ENCODE assay signal across 11 cellular contexts in the genomic region with DNA sequence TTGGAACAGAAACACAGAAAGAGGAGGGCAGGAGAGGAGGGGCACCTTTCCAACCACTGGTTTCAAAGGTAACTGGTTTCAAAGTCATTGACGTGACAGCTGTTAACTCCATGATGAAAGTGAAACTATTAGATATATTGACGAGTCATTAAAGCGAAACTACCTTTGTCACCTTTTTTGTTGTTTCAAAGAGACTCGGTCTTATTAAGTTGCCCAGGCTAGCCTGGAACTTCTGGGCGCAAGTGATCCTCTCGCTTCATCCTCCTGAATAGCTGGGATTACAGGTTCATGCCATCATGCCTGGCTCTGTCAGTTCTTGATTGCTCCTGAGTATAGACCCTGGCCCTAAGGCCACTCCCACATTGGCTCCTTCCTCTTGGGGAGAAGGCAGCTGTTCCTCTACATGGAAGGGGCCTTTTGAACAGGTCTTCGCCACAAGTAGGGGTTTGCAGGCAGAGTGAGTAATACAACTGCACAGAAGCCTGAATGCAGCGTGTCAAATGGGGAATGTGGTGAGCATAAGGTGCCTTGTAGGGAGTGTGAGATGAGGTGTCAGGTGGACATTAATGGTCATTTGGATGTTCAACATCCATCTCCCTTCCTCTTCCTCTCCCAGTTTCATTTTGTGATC. TPM values are rescaled to one million over a fixed set of nuclear protein-coding genes. Genes with fewer than 3 reads are reported as not detected.
A peak's percentile ranks its signal among the peaks of the same experiment; 100 is the strongest.
DNase-seq lines count a peak whose midpoint lies in the region; ATAC-seq and TF ChIP-seq lines count a peak whose summit lies in the region.
"Had no signal": no experiment of that assay in that cellular context is flagged by ENCODE, and none has a peak within 500 bp of the region (broad histone marks: within the 10 kb centered on the region; RNA-seq: fewer than 3 reads in every experiment).

No MANE protein-coding gene starts in this region.

- peaks cover 43% of the 10 kb centered on the region for H3K4me1 Mint-ChIP-seq in stimulated activated naive CD8-positive, alpha-beta T cell treated with anti-CD3 and anti-CD28 coated beads, Interleukin-15, Interleukin-2, amounts not matched to agents 100 ng/mL and 50 ng/mL, for 24 hours (ENCODE audit: low read depth)
- H3K4me1 Mint-ChIP-seq: nephron had no signal

- TF ChIP-seq CTCF in Peyer's patch (IDR thresholded peaks at IDR 0.05) (no peak), left lung (IDR thresholded peaks at IDR 0.05) (no peak)

- H3K9me3 ChIP-seq in Peyer's patch: no peaks in the 10 kb centered on the region
- H3K9me3 ChIP-seq in left lung: no peaks in the 10 kb centered on the region

- H3K4me3 ChIP-seq in Peyer's patch: peak overlapping the region in 3 of 4 donors; percentile 4 to 42 (median 38)
- H3K4me3 ChIP-seq in left lung: no peak overlapping the region

- peak overlapping the region in 1 of 2 donors; percentile 65 for H3K27ac Mint-ChIP-seq in activated naive CD4-positive, alpha-beta T cell treated with anti-CD3 and anti-CD28 coated beads, Interleukin-2, amount 50 U/mL, for 72 hours
- H3K27ac Mint-ChIP-seq in stimulated activated naive CD8-positive, alpha-beta T cell treated with anti-CD3 and anti-CD28 coated beads, Interleukin-15, Interleukin-2, amounts not matched to agents 100 ng/mL and 50 ng/mL, for 24 hours: peak overlapping the region; percentile 49
- H3K27ac Mint-ChIP-seq: nephron had no signal

- H3K27me3 ChIP-seq in Peyer's patch (no peaks in the 10 kb centered on the region), left lung (no peaks in the 10 kb centered on the region)

- peak overlapping the region; percentile 48 for H3K4me3 Mint-ChIP-seq in stimulated activated naive CD8-positive, alpha-beta T cell treated with anti-CD3 and anti-CD28 coated beads, Interleukin-15, Interleukin-2, amounts not matched to agents 100 ng/mL and 50 ng/mL, for 24 hours
- H3K4me3 Mint-ChIP-seq: nephron had no signal

- DNase-seq in activated naive CD4-positive, alpha-beta T cell treated with anti-CD3 and anti-CD28 coated beads, Interleukin-2, amount 50 U/mL, for 72 hours (ENCODE audit: low spot score in 2 of 2): no peak
- no peak for DNase-seq in activated naive CD4-positive, alpha-beta T cell (lab: John Stamatoyannopoulos, UW)
- DNase-seq in Peyer's patch (no peak), glomerular visceral epithelial cell (ENCODE audit: extremely low spot score) (no peak), RKO (ENCODE audit: low spot score) (no peak), left lung (no peak)
- DNase-seq: T1000 had no signal

- ATAC-seq in activated naive CD4-positive, alpha-beta T cell treated with anti-CD3 and anti-CD28 coated beads, Interleukin-2, amount 50 U/mL, for 72 hours: peak; percentile 73 to 78
- ATAC-seq in HG02623 (IDR thresholded peaks at IDR 0.05; ENCODE audit: unreplicated experiment) (peak; percentile 53), left lung (no peak)

- H3K36me3 ChIP-seq in Peyer's patch: no peaks in the 10 kb centered on the region
- no peaks in the 10 kb centered on the region for H3K36me3 ChIP-seq in left lung

- H3K9me3 Mint-ChIP-seq in activated naive CD4-positive, alpha-beta T cell treated with anti-CD3 and anti-CD28 coated beads, Interleukin-2, amount 50 U/mL, for 72 hours: no peaks in the 10 kb centered on the region
- no peaks in the 10 kb centered on the region for H3K9me3 Mint-ChIP-seq in stimulated activated naive CD8-positive, alpha-beta T cell treated with anti-CD3 and anti-CD28 coated beads, Interleukin-15, Interleukin-2, amounts not matched to agents 100 ng/mL and 50 ng/mL, for 24 hours
- H3K9me3 Mint-ChIP-seq: nephron had no signal

- H3K27ac ChIP-seq in Peyer's patch (peak overlapping the region in 3 of 4 donors; percentile 6 to 72 (median 52)), left lung (no peak overlapping the region)

- peaks cover 0 to 12% (median 3%) of the 10 kb centered on the region in 4 donors for H3K4me1 ChIP-seq in Peyer's patch
- H3K4me1 ChIP-seq in left lung: peaks cover 0 to 33% of the 10 kb centered on the region in 2 donors

- no peaks in the 10 kb centered on the region for H3K36me3 Mint-ChIP-seq in activated naive CD4-positive, alpha-beta T cell treated with anti-CD3 and anti-CD28 coated beads, Interleukin-2, amount 50 U/mL, for 72 hours
- no peaks in the 10 kb centered on the region for H3K36me3 Mint-ChIP-seq in stimulated activated naive CD8-positive, alpha-beta T cell treated with anti-CD3 and anti-CD28 coated beads, Interleukin-15, Interleukin-2, amounts not matched to agents 100 ng/mL and 50 ng/mL, for 24 hours (ENCODE audit: low read depth)

- intact Hi-C loops in left lung (cut with DNase I): no loop called here

- TF ChIP-seq POLR2A in Peyer's patch (IDR thresholded peaks at IDR 0.05): no peak

- no peaks in the 10 kb centered on the region for H3K27me3 Mint-ChIP-seq in stimulated activated naive CD8-positive, alpha-beta T cell treated with anti-CD3 and anti-CD28 coated beads, Interleukin-15, Interleukin-2, amounts not matched to agents 100 ng/mL and 50 ng/mL, for 24 hours

RNA-seq across cellular contexts. Expression of gene F12, which starts 3.4 kb away (rescaled TPM):
- 1 to 10 TPM; 2.2 to 9.8 TPM for total RNA-seq in activated naive CD4-positive, alpha-beta T cell treated with anti-CD3 and anti-CD28 coated beads, Interleukin-2, amount 50 U/mL, for 72 hours
- total RNA-seq in Peyer's patch (10 to 100 TPM in 1 of 4 donors, 1 to 10 TPM in 3; 1.7 to 22.2 (median 7.8) TPM), left lung (1 to 10 TPM in 1 of 2 donors, under 1 TPM in 1; 0.63 to 1.1 TPM)

RNA-seq across cellular contexts. Expression of gene PFN3, which starts 12.3 kb away (rescaled TPM):
- not detected for total RNA-seq in activated naive CD4-positive, alpha-beta T cell treated with anti-CD3 and anti-CD28 coated beads, Interleukin-2, amount 50 U/mL, for 72 hours
- total RNA-seq in Peyer's patch (not detected), left lung (not detected)
- total RNA-seq: NCI-H460 had no signal

RNA-seq across cellular contexts. Expression of gene GRK6, which starts 13.8 kb away (rescaled TPM):
- total RNA-seq in activated naive CD4-positive, alpha-beta T cell treated with anti-CD3 and anti-CD28 coated beads, Interleukin-2, amount 50 U/mL, for 72 hours: 100 to 1,000 TPM; 104 to 125 TPM
- total RNA-seq in Peyer's patch (100 to 1,000 TPM in 1 of 4 donors, 10 to 100 TPM in 3; 36.2 to 140 (median 40.7) TPM), left lung (10 to 100 TPM; 32.3 to 57.1 TPM)

RNA-seq across cellular contexts. Expression of gene SLC34A1, which starts 28.5 kb away (rescaled TPM):
- total RNA-seq in activated naive CD4-positive, alpha-beta T cell treated with anti-CD3 and anti-CD28 coated beads, Interleukin-2, amount 50 U/mL, for 72 hours: under 1 TPM; 0.07 to 0.19 TPM
- under 1 TPM in 1 of 4 donors, not detected in 3; 0.35 TPM for total RNA-seq in Peyer's patch
- not detected for total RNA-seq in left lung
- total RNA-seq: NCI-H460 had no signal

RNA-seq across cellular contexts. Expression of gene PRR7, which starts 33.9 kb away (rescaled TPM):
- total RNA-seq in activated naive CD4-positive, alpha-beta T cell treated with anti-CD3 and anti-CD28 coated beads, Interleukin-2, amount 50 U/mL, for 72 hours: 10 to 100 TPM in 1 of 2 donors, 1 to 10 TPM in 1; 4.1 to 11.4 TPM
- total RNA-seq in Peyer's patch (1 to 10 TPM in 2 of 4 donors, under 1 TPM in 1, not detected in 1; 0.70 to 2.2 (median 1.9) TPM), left lung (1 to 10 TPM; 2.7 to 4.1 TPM)

Comparison
In these comparisons a context has a peak if more than half of its experiments do, and no peak if none do; other contexts are left out.
1. H3K27ac ChIP-seq: peak in Peyer's patch (3 of 4); none in left lung (0 of 2).
2. H3K4me3 ChIP-seq: peak in Peyer's patch (3 of 4); none in left lung (0 of 2).